1 cellular context compared by ENCODE assay signal in genomic region chr6:89828988-89829590, GRCh38.
A peak's percentile ranks its signal among the peaks of the same experiment; 100 is the strongest.
TF ChIP-seq lines count a peak whose summit lies in the region.

No MANE protein-coding gene starts in this region.

TF ChIP-seq in K562, 482 proteins besides CTCF, POLR2A, EP300 and RAD21 (continued from another document):
- TF ChIP-seq, protein P1, sequence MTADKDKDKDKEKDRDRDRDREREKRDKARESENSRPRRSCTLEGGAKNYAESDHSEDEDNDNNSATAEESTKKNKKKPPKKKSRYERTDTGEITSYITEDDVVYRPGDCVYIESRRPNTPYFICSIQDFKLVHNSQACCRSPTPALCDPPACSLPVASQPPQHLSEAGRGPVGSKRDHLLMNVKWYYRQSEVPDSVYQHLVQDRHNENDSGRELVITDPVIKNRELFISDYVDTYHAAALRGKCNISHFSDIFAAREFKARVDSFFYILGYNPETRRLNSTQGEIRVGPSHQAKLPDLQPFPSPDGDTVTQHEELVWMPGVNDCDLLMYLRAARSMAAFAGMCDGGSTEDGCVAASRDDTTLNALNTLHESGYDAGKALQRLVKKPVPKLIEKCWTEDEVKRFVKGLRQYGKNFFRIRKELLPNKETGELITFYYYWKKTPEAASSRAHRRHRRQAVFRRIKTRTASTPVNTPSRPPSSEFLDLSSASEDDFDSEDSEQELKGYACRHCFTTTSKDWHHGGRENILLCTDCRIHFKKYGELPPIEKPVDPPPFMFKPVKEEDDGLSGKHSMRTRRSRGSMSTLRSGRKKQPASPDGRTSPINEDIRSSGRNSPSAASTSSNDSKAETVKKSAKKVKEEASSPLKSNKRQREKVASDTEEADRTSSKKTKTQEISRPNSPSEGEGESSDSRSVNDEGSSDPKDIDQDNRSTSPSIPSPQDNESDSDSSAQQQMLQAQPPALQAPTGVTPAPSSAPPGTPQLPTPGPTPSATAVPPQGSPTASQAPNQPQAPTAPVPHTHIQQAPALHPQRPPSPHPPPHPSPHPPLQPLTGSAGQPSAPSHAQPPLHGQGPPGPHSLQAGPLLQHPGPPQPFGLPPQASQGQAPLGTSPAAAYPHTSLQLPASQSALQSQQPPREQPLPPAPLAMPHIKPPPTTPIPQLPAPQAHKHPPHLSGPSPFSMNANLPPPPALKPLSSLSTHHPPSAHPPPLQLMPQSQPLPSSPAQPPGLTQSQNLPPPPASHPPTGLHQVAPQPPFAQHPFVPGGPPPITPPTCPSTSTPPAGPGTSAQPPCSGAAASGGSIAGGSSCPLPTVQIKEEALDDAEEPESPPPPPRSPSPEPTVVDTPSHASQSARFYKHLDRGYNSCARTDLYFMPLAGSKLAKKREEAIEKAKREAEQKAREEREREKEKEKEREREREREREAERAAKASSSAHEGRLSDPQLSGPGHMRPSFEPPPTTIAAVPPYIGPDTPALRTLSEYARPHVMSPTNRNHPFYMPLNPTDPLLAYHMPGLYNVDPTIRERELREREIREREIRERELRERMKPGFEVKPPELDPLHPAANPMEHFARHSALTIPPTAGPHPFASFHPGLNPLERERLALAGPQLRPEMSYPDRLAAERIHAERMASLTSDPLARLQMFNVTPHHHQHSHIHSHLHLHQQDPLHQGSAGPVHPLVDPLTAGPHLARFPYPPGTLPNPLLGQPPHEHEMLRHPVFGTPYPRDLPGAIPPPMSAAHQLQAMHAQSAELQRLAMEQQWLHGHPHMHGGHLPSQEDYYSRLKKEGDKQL (CRISPR knock-in tag; IDR thresholded peaks at IDR 0.05; ENCODE audit: borderline replicate concordance), result no peak
- no peak for TF ChIP-seq HNRNPH1 (optimal IDR thresholded peaks at IDR 0.05; ENCODE audit: low read depth, low read length)
- TF ChIP-seq CBFA2T3 (IDR thresholded peaks at IDR 0.05), result peak; percentile 29
